ENCODE assay signal across 2 cellular contexts in genomic region chr3:184690236-184690883, GRCh38.
TF ChIP-seq lines count a peak whose summit lies in the region.

No MANE protein-coding gene starts in this region.

TF ChIP-seq in SK-N-SH, 30 proteins besides CTCF, POLR2A, EP300 and RAD21 (continued from another document):
- no peak for TF ChIP-seq USF1 (IDR thresholded peaks at IDR 0.05; ENCODE audit: borderline replicate concordance, low read depth)

TF ChIP-seq in SK-N-SH treated with all-trans-retinoic acid at 6 μM for 48 hours, 23 proteins besides CTCF, POLR2A, EP300 and RAD21 (continued from another document):
- TF ChIP-seq, protein P1, sequence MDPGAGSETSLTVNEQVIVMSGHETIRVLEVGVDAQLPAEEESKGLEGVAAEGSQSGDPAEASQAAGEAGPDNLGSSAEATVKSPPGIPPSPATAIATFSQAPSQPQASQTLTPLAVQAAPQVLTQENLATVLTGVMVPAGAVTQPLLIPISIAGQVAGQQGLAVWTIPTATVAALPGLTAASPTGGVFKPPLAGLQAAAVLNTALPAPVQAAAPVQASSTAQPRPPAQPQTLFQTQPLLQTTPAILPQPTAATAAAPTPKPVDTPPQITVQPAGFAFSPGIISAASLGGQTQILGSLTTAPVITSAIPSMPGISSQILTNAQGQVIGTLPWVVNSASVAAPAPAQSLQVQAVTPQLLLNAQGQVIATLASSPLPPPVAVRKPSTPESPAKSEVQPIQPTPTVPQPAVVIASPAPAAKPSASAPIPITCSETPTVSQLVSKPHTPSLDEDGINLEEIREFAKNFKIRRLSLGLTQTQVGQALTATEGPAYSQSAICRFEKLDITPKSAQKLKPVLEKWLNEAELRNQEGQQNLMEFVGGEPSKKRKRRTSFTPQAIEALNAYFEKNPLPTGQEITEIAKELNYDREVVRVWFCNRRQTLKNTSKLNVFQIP (CRISPR knock-in tag; IDR thresholded peaks at IDR 0.05; ENCODE audit: borderline replicate concordance, low read depth), result no peak
